Comparison of ENCODE assay signal across 12 cellular contexts in genomic region chr5:157613385-157614245, GRCh38. TPM values are rescaled to one million over a fixed set of nuclear protein-coding genes. Genes with fewer than 3 reads are reported as not detected.
DNase-seq lines count a peak whose midpoint lies in the region; ATAC-seq and TF ChIP-seq lines count a peak whose summit lies in the region.
"Had no signal": no experiment of that assay in that cellular context is flagged by ENCODE, and none has a peak within 500 bp of the region (broad histone marks: within the 10 kb centered on the region; RNA-seq: fewer than 3 reads in every experiment).

No MANE protein-coding gene starts in this region.

- H3K9me3 Mint-ChIP-seq in stimulated activated naive CD8-positive, alpha-beta T cell treated with anti-CD3 and anti-CD28 coated beads, Interleukin-15, Interleukin-2, amounts not matched to agents 100 ng/mL and 50 ng/mL, for 24 hours: no peaks in the 10 kb centered on the region
- no peaks in the 10 kb centered on the region for H3K9me3 Mint-ChIP-seq in stimulated activated naive CD8-positive, alpha-beta T cell treated with anti-CD3 and anti-CD28 coated beads, Interleukin-15, amount 100 ng/mL, for 72 hours
- peaks cover 6% of the 10 kb centered on the region for H3K9me3 Mint-ChIP-seq in T-helper 2 cell treated with Interferon-gamma antibody and Interleukin-4, amounts not matched to agents 5 μg/mL and 100 μg/mL, for 36 hours

- no peak for TF ChIP-seq CTCF in esophagus muscularis mucosa (IDR thresholded peaks at IDR 0.05)

- peak overlapping the region; percentile 70 for H3K27ac Mint-ChIP-seq in stimulated activated naive CD8-positive, alpha-beta T cell treated with anti-CD3 and anti-CD28 coated beads, Interleukin-15, Interleukin-2, amounts not matched to agents 100 ng/mL and 50 ng/mL, for 24 hours
- peak overlapping the region in 1 of 2 donors; percentile 74 for H3K27ac Mint-ChIP-seq in stimulated activated naive CD8-positive, alpha-beta T cell treated with anti-CD3 and anti-CD28 coated beads, Interleukin-15, amount 100 ng/mL, for 72 hours
- H3K27ac Mint-ChIP-seq in T-helper 2 cell treated with Interferon-gamma antibody and Interleukin-4, amounts not matched to agents 5 μg/mL and 100 μg/mL, for 36 hours: peak overlapping the region; percentile 69

- WGBS in esophagus muscularis mucosa: 86% methylated on average over 11 of the region's 11 CpGs

- H3K36me3 Mint-ChIP-seq in stimulated activated naive CD8-positive, alpha-beta T cell treated with anti-CD3 and anti-CD28 coated beads, Interleukin-15, Interleukin-2, amounts not matched to agents 100 ng/mL and 50 ng/mL, for 24 hours (ENCODE audit: low read depth): no peaks in the 10 kb centered on the region
- peaks cover 8% of the 10 kb centered on the region for H3K36me3 Mint-ChIP-seq in T-helper 2 cell treated with Interferon-gamma antibody and Interleukin-4, amounts not matched to agents 5 μg/mL and 100 μg/mL, for 36 hours (ENCODE audit: low read depth)

- no peak for ATAC-seq in stimulated activated naive CD8-positive, alpha-beta T cell treated with anti-CD3 and anti-CD28 coated beads, Interleukin-15, amount 100 ng/mL, for 72 hours

- intact Hi-C loops in esophagus muscularis mucosa (cut with DNase I): no loop called here

- H3K36me3 ChIP-seq in effector memory CD4-positive, alpha-beta T cell (ENCODE audit: control insufficient read depth, insufficient read depth, low read length): no peaks in the 10 kb centered on the region
- no peaks in the 10 kb centered on the region for H3K36me3 ChIP-seq in esophagus muscularis mucosa

- peak overlapping the region; percentile 34 for H3K4me3 ChIP-seq in effector memory CD4-positive, alpha-beta T cell (ENCODE audit: insufficient read depth, low read depth, low read length, poor library complexity, severe bottlenecking)
- no peak overlapping the region for H3K4me3 ChIP-seq in esophagus muscularis mucosa

- peak overlapping the region; percentile 44 for H3K27ac ChIP-seq in effector memory CD4-positive, alpha-beta T cell (ENCODE audit: insufficient read depth, low read length, poor library complexity, severe bottlenecking)
- peak overlapping the region in 1 of 4 donors; percentile 46 for H3K27ac ChIP-seq in esophagus muscularis mucosa (replicated peaks in 1 of 4)

- H3K4me1 Mint-ChIP-seq in stimulated activated naive CD8-positive, alpha-beta T cell treated with anti-CD3 and anti-CD28 coated beads, Interleukin-15, Interleukin-2, amounts not matched to agents 100 ng/mL and 50 ng/mL, for 24 hours (ENCODE audit: low read depth): peaks cover 40% of the 10 kb centered on the region
- peaks cover 20% of the 10 kb centered on the region for H3K4me1 Mint-ChIP-seq in stimulated activated naive CD8-positive, alpha-beta T cell treated with anti-CD3 and anti-CD28 coated beads, Interleukin-15, amount 100 ng/mL, for 72 hours
- peaks cover 41% of the 10 kb centered on the region for H3K4me1 Mint-ChIP-seq in T-helper 2 cell treated with Interferon-gamma antibody and Interleukin-4, amounts not matched to agents 5 μg/mL and 100 μg/mL, for 36 hours (ENCODE audit: low read depth)

- peaks cover 6% of the 10 kb centered on the region for H3K27me3 Mint-ChIP-seq in stimulated activated naive CD8-positive, alpha-beta T cell treated with anti-CD3 and anti-CD28 coated beads, Interleukin-15, Interleukin-2, amounts not matched to agents 100 ng/mL and 50 ng/mL, for 24 hours
- H3K27me3 Mint-ChIP-seq in stimulated activated naive CD8-positive, alpha-beta T cell treated with anti-CD3 and anti-CD28 coated beads, Interleukin-15, amount 100 ng/mL, for 72 hours: peaks cover 30% of the 10 kb centered on the region
- H3K27me3 Mint-ChIP-seq in T-helper 2 cell treated with Interferon-gamma antibody and Interleukin-4, amounts not matched to agents 5 μg/mL and 100 μg/mL, for 36 hours (ENCODE audit: low read depth): no peaks in the 10 kb centered on the region

- no peak for TF ChIP-seq POLR2A in esophagus muscularis mucosa (IDR thresholded peaks at IDR 0.05; ENCODE audit: low read depth)

- TF ChIP-seq EP300 in esophagus muscularis mucosa (IDR thresholded peaks at IDR 0.05): no peak

- H3K4me1 ChIP-seq in effector memory CD4-positive, alpha-beta T cell (ENCODE audit: control insufficient read depth, insufficient read depth, low read length, poor library complexity, severe bottlenecking): peaks cover 20% of the 10 kb centered on the region
- peaks cover 0 to 21% (median 16%) of the 10 kb centered on the region in 4 donors for H3K4me1 ChIP-seq in esophagus muscularis mucosa

- DNase-seq in stimulated activated naive CD8-positive, alpha-beta T cell treated with anti-CD3 and anti-CD28 coated beads, Interleukin-15, amount 100 ng/mL, for 72 hours: no peak
- DNase-seq in T-helper 2 cell treated with Interferon-gamma antibody and Interleukin-4, amounts not matched to agents 5 μg/mL and 100 μg/mL, for 36 hours (ENCODE audit: low spot score): no peak
- no peak for DNase-seq in effector memory CD4-positive, alpha-beta T cell
- no peak for DNase-seq in stimulated activated CD4-positive, alpha-beta T cell treated with anti-CD3 and anti-CD28 coated beads, Interleukin-4, amount 100 ng/mL, for 4 hours
- no peak for DNase-seq in esophagus muscularis mucosa (ENCODE audit: extremely low spot score)
- no peak for DNase-seq in OCI-M2 (lab: John Stamatoyannopoulos, UW; ENCODE audit: unreplicated experiment)
- DNase-seq in NCI-H748 treated with DMSO at 0.1 percent for 48 hours (lab: John Stamatoyannopoulos, UW): no peak
- DNase-seq: foreskin melanocyte, GF-D8, NCI-H1436 treated with DMSO at 0.1 percent for 48 hours had no signal

- no peak overlapping the region for H3K4me3 Mint-ChIP-seq in stimulated activated naive CD8-positive, alpha-beta T cell treated with anti-CD3 and anti-CD28 coated beads, Interleukin-15, Interleukin-2, amounts not matched to agents 100 ng/mL and 50 ng/mL, for 24 hours
- peak overlapping the region in 1 of 2 donors; percentile 46 for H3K4me3 Mint-ChIP-seq in stimulated activated naive CD8-positive, alpha-beta T cell treated with anti-CD3 and anti-CD28 coated beads, Interleukin-15, amount 100 ng/mL, for 72 hours
- peak overlapping the region; percentile 58 for H3K4me3 Mint-ChIP-seq in T-helper 2 cell treated with Interferon-gamma antibody and Interleukin-4, amounts not matched to agents 5 μg/mL and 100 μg/mL, for 36 hours

- H3K27me3 ChIP-seq in effector memory CD4-positive, alpha-beta T cell (replicated peaks; ENCODE audit: control insufficient read depth, insufficient read depth, low read length, poor library complexity, severe bottlenecking): no peaks in the 10 kb centered on the region
- H3K27me3 ChIP-seq in esophagus muscularis mucosa: no peaks in the 10 kb centered on the region

- no peaks in the 10 kb centered on the region for H3K9me3 ChIP-seq in effector memory CD4-positive, alpha-beta T cell (ENCODE audit: control insufficient read depth, low read length)
- no peaks in the 10 kb centered on the region for H3K9me3 ChIP-seq in esophagus muscularis mucosa

RNA-seq across cellular contexts. Expression of gene ADAM19, which starts 38.0 kb away (rescaled TPM):
- 10 to 100 TPM; 25.0 to 43.6 (median 28.1) TPM for total RNA-seq in esophagus muscularis mucosa

RNA-seq across cellular contexts. Expression of gene SOX30, which starts 38.6 kb away (rescaled TPM):
- under 1 TPM in 2 of 4 donors, not detected in 2; 0.17 to 0.34 TPM for total RNA-seq in esophagus muscularis mucosa

RNA-seq across cellular contexts. Expression of gene C5orf52, which starts 57.7 kb away (rescaled TPM):
- not detected for total RNA-seq in esophagus muscularis mucosa
- total RNA-seq: astrocyte had no signal
